ENCODE assay signal across 28 cellular contexts in the genomic region with DNA sequence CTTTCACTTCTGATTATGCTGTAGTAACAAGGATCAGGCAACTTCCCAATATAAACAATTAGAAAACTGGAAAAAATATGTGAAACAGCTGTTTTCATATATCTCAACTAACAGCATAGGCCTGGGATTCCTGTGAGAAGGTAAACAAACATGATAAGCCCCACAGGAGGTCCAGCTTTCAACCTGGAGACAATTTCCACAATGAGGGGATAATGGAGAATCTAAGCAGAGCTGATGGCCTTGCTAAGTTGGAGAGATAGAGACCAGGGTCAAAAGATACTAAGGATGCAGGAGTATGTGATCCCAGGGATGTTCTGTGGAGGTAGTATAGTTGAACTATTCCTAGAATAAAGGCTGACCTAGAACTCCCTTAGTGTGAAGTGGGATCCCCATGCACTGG.
"Had no signal": no experiment of that assay in that cellular context is flagged by ENCODE, and none has a peak within 500 bp of the region (broad histone marks: within the 10 kb centered on the region; RNA-seq: fewer than 3 reads in every experiment).

No MANE protein-coding gene starts in this region.

- H3K4me3 ChIP-seq: stomach, suprapubic skin, testis, thoracic aorta, thyroid gland, tibial artery, tibial nerve, transverse colon, upper lobe of left lung, upper lobe of right lung, uterus, vagina had no signal

- DNase-seq: stimulated activated CD4-positive, alpha-beta T cell treated with anti-CD3 and anti-CD28 coated beads, Interleukin-2, amount 100 ng/mL, for 48 hours; stimulated activated CD4-positive, alpha-beta T cell treated with anti-CD3 and anti-CD28 coated beads, Interleukin-4, amount 100 ng/mL, for 1 hour; stimulated activated CD4-positive, alpha-beta T cell treated with anti-CD3 and anti-CD28 coated beads, Interleukin-4, amount 100 ng/mL, for 24 hours; stimulated activated CD4-positive, alpha-beta T cell treated with anti-CD3 and anti-CD28 coated beads, Interleukin-4, amount 100 ng/mL, for 4 hours; stimulated activated CD8-positive, alpha-beta memory T cell treated with anti-CD3 and anti-CD28 coated beads, Interleukin-4, amount 100 ng/mL, for 48 hours; stimulated activated naive B cell treated with anti-CD40 and anti-IgM and Interleukin-4, amounts not matched to agents 10 μg/mL and 1 μg/mL and 100 μg/mL, for 72 hours; stimulated activated naive CD4-positive, alpha-beta T cell; stimulated activated naive CD4-positive, alpha-beta T cell treated with Interleukin-2 at 50 U/mL for 16 hours; stimulated activated naive CD8-positive, alpha-beta T cell treated with anti-CD3 and anti-CD28 coated beads, Interleukin-15, amount 100 ng/mL, for 72 hours; stimulated activated naive CD8-positive, alpha-beta T cell treated with anti-CD3 and anti-CD28 coated beads, Interleukin-15, Interleukin-2, amounts not matched to agents 100 U/mL and 50 U/mL, for 24 hours; stomach; substantia nigra; testis; thyroid gland; tibial artery; transverse colon; trophoblast cell; upper lobe of left lung; upper lobe of right lung; uterus had no signal

- H3K36me3 ChIP-seq: stomach, suprapubic skin, thoracic aorta, thyroid gland, tibial artery, tibial nerve, transverse colon, upper lobe of left lung, upper lobe of right lung, uterus, vagina had no signal

- H3K9me3 Mint-ChIP-seq: stimulated activated effector memory CD8-positive, alpha-beta T cell treated with anti-CD3 and anti-CD28 coated beads, Interleukin-12 subunit alpha, Interleukin-12 subunit beta, amount 100 ng/mL, for 72 hours; stimulated activated memory B cell treated with anti-CD40 and anti-IgM and Interleukin-4, amounts not matched to agents 10 μg/mL and 1 μg/mL and 100 μg/mL, for 72 hours; stimulated activated naive CD8-positive, alpha-beta T cell treated with anti-CD3 and anti-CD28 coated beads, Interleukin-15, amount 100 ng/mL, for 72 hours; stimulated activated naive CD8-positive, alpha-beta T cell treated with anti-CD3 and anti-CD28 coated beads, Interleukin-15, Interleukin-2, amounts not matched to agents 100 ng/mL and 50 ng/mL, for 24 hours; type B pancreatic cell had no signal

- ATAC-seq: stimulated activated effector memory CD8-positive, alpha-beta T cell treated with anti-CD3 and anti-CD28 coated beads, Interleukin-12 subunit alpha, Interleukin-12 subunit beta, amount 100 ng/mL, for 72 hours; stimulated activated memory B cell treated with anti-CD40 and anti-IgM and Interleukin-4, amounts not matched to agents 10 μg/mL and 1 μg/mL and 100 μg/mL, for 72 hours; stimulated activated naive B cell treated with anti-CD40 and anti-IgM and Interleukin-4, amounts not matched to agents 10 μg/mL and 1 μg/mL and 100 μg/mL, for 72 hours; stimulated activated naive CD8-positive, alpha-beta T cell treated with anti-CD3 and anti-CD28 coated beads, Interleukin-15, amount 100 ng/mL, for 72 hours; stimulated activated naive CD8-positive, alpha-beta T cell treated with anti-CD3 and anti-CD28 coated beads, Interleukin-15, Interleukin-2, amounts not matched to agents 100 U/mL and 50 U/mL, for 24 hours; upper lobe of right lung had no signal

- H3K27ac ChIP-seq: stomach, suprapubic skin, testis, thoracic aorta, thyroid gland, tibial artery, tibial nerve, transverse colon, upper lobe of left lung, upper lobe of right lung, uterus, vagina had no signal

- H3K4me1 ChIP-seq: stomach, suprapubic skin, testis, thyroid gland, tibial artery, tibial nerve, transverse colon, upper lobe of left lung, upper lobe of right lung, uterus, vagina had no signal

- H3K27ac Mint-ChIP-seq: stimulated activated effector memory CD8-positive, alpha-beta T cell treated with anti-CD3 and anti-CD28 coated beads, Interleukin-12 subunit alpha, Interleukin-12 subunit beta, amount 100 ng/mL, for 72 hours; stimulated activated memory B cell treated with anti-CD40 and anti-IgM and Interleukin-4, amounts not matched to agents 10 μg/mL and 1 μg/mL and 100 μg/mL, for 72 hours; stimulated activated naive B cell treated with anti-CD40 and anti-IgM and Interleukin-4, amounts not matched to agents 10 μg/mL and 1 μg/mL and 100 μg/mL, for 72 hours; stimulated activated naive CD8-positive, alpha-beta T cell treated with anti-CD3 and anti-CD28 coated beads, Interleukin-15, amount 100 ng/mL, for 72 hours; stimulated activated naive CD8-positive, alpha-beta T cell treated with anti-CD3 and anti-CD28 coated beads, Interleukin-15, Interleukin-2, amounts not matched to agents 100 ng/mL and 50 ng/mL, for 24 hours; type B pancreatic cell had no signal

- H3K4me3 Mint-ChIP-seq: stimulated activated effector memory CD8-positive, alpha-beta T cell treated with anti-CD3 and anti-CD28 coated beads, Interleukin-12 subunit alpha, Interleukin-12 subunit beta, amount 100 ng/mL, for 72 hours; stimulated activated memory B cell treated with anti-CD40 and anti-IgM and Interleukin-4, amounts not matched to agents 10 μg/mL and 1 μg/mL and 100 μg/mL, for 72 hours; stimulated activated naive B cell treated with anti-CD40 and anti-IgM and Interleukin-4, amounts not matched to agents 10 μg/mL and 1 μg/mL and 100 μg/mL, for 72 hours; stimulated activated naive CD8-positive, alpha-beta T cell treated with anti-CD3 and anti-CD28 coated beads, Interleukin-15, amount 100 ng/mL, for 72 hours; stimulated activated naive CD8-positive, alpha-beta T cell treated with anti-CD3 and anti-CD28 coated beads, Interleukin-15, Interleukin-2, amounts not matched to agents 100 ng/mL and 50 ng/mL, for 24 hours; type B pancreatic cell had no signal

- H3K9me3 ChIP-seq: stomach, suprapubic skin, testis, thoracic aorta, thyroid gland, tibial artery, tibial nerve, transverse colon, upper lobe of left lung, upper lobe of right lung, uterus, vagina had no signal

- H3K27me3 Mint-ChIP-seq: stimulated activated memory B cell treated with anti-CD40 and anti-IgM and Interleukin-4, amounts not matched to agents 10 μg/mL and 1 μg/mL and 100 μg/mL, for 72 hours; stimulated activated naive B cell treated with anti-CD40 and anti-IgM and Interleukin-4, amounts not matched to agents 10 μg/mL and 1 μg/mL and 100 μg/mL, for 72 hours; stimulated activated naive CD8-positive, alpha-beta T cell treated with anti-CD3 and anti-CD28 coated beads, Interleukin-15, amount 100 ng/mL, for 72 hours; stimulated activated naive CD8-positive, alpha-beta T cell treated with anti-CD3 and anti-CD28 coated beads, Interleukin-15, Interleukin-2, amounts not matched to agents 100 ng/mL and 50 ng/mL, for 24 hours; type B pancreatic cell had no signal

- H3K36me3 Mint-ChIP-seq: stimulated activated effector memory CD8-positive, alpha-beta T cell treated with anti-CD3 and anti-CD28 coated beads, Interleukin-12 subunit alpha, Interleukin-12 subunit beta, amount 100 ng/mL, for 72 hours; stimulated activated memory B cell treated with anti-CD40 and anti-IgM and Interleukin-4, amounts not matched to agents 10 μg/mL and 1 μg/mL and 100 μg/mL, for 72 hours; stimulated activated naive B cell treated with anti-CD40 and anti-IgM and Interleukin-4, amounts not matched to agents 10 μg/mL and 1 μg/mL and 100 μg/mL, for 72 hours; type B pancreatic cell had no signal

- H3K4me1 Mint-ChIP-seq: stimulated activated effector memory CD8-positive, alpha-beta T cell treated with anti-CD3 and anti-CD28 coated beads, Interleukin-12 subunit alpha, Interleukin-12 subunit beta, amount 100 ng/mL, for 72 hours; stimulated activated memory B cell treated with anti-CD40 and anti-IgM and Interleukin-4, amounts not matched to agents 10 μg/mL and 1 μg/mL and 100 μg/mL, for 72 hours; stimulated activated naive B cell treated with anti-CD40 and anti-IgM and Interleukin-4, amounts not matched to agents 10 μg/mL and 1 μg/mL and 100 μg/mL, for 72 hours; stimulated activated naive CD8-positive, alpha-beta T cell treated with anti-CD3 and anti-CD28 coated beads, Interleukin-15, amount 100 ng/mL, for 72 hours had no signal

- H3K27me3 ChIP-seq: stomach, suprapubic skin, testis, thyroid gland, tibial artery, tibial nerve, transverse colon, upper lobe of left lung, upper lobe of right lung, uterus, vagina had no signal
